ENCODE assay signal across 8 cellular contexts in genomic region chr17:40341808-40342574, GRCh38. TPM values are rescaled to one million over a fixed set of nuclear protein-coding genes. Genes with fewer than 3 reads are reported as not detected.
A peak's percentile ranks its signal among the peaks of the same experiment; 100 is the strongest.
DNase-seq lines count a peak whose midpoint lies in the region; ATAC-seq and TF ChIP-seq lines count a peak whose summit lies in the region.

No MANE protein-coding gene starts in this region.

- 0 to 4% (median 3%) methylated on average over 21 to 63 of the region's 63 CpGs for WGBS in heart left ventricle, 4 donors

- peak overlapping the region; percentile 88 to 99 (median 96) for H3K27ac ChIP-seq in heart left ventricle

- peaks cover 57% of the 10 kb centered on the region for H3K4me1 ChIP-seq in adipocyte (ENCODE audit: control insufficient read depth, insufficient read depth, low read length)
- peaks cover 14 to 88% (median 60%) of the 10 kb centered on the region in 12 donors for H3K4me1 ChIP-seq in heart left ventricle

- peaks cover 13% of the 10 kb centered on the region for H3K36me3 ChIP-seq in adipocyte (ENCODE audit: control insufficient read depth, insufficient read depth, low read length, severe bottlenecking)
- peaks cover 0 to 10% (median 0%) of the 10 kb centered on the region in 9 donors for H3K36me3 ChIP-seq in heart left ventricle

- H3K9ac ChIP-seq in adipocyte (ENCODE audit: low read length), result peak overlapping the region; percentile 94

- peak overlapping the region; percentile 54 for H3K27ac Mint-ChIP-seq in osteocyte (ENCODE audit: unreplicated experiment)

- intact Hi-C loops in heart left ventricle (cut with DNase I), result loop anchor here in 2 of 10 donors (1.0 kb wide), 2 partner anchors 10 to 25 kb away; no protein-coding TSS in a partner anchor

- peak overlapping the region; percentile 78 for H3K4me3 Mint-ChIP-seq in osteocyte (ENCODE audit: unreplicated experiment)

- TF ChIP-seq CTCF in heart left ventricle (IDR thresholded peaks at IDR 0.05), result no peak
- TF ChIP-seq CTCF in osteocyte (IDR thresholded peaks at IDR 0.05), result no peak

- no peaks in the 10 kb centered on the region for H3K9me3 ChIP-seq in adipocyte (ENCODE audit: control insufficient read depth, low read length)
- no peaks in the 10 kb centered on the region for H3K9me3 ChIP-seq in heart left ventricle

- ATAC-seq in heart left ventricle, result peak; percentile 27 to 68 (median 62)
- no peak for ATAC-seq in HG03460 (IDR thresholded peaks at IDR 0.05; ENCODE audit: unreplicated experiment)

- H3K36me3 Mint-ChIP-seq in osteocyte (ENCODE audit: unreplicated experiment), result peaks cover 11% of the 10 kb centered on the region

- H3K27me3 ChIP-seq in adipocyte (replicated peaks; ENCODE audit: control insufficient read depth, insufficient read depth, low read length), result no peaks in the 10 kb centered on the region
- H3K27me3 ChIP-seq in heart left ventricle, result no peaks in the 10 kb centered on the region

- no peak for TF ChIP-seq POLR2A in heart left ventricle (IDR thresholded peaks at IDR 0.05)

- H3K27me3 Mint-ChIP-seq in osteocyte (ENCODE audit: unreplicated experiment), result no peaks in the 10 kb centered on the region

- peaks cover 63% of the 10 kb centered on the region for H3K4me1 Mint-ChIP-seq in osteocyte (ENCODE audit: unreplicated experiment)

- H3K4me3 ChIP-seq in adipocyte (ENCODE audit: low read length), result peak overlapping the region; percentile 92
- H3K4me3 ChIP-seq in heart left ventricle, result peak overlapping the region; percentile 62 to 98 (median 82)

- DNase-seq in DMS79 treated with DMSO at 0.1 percent for 48 hours (lab: John Stamatoyannopoulos, UW), result peak; percentile 29
- peak; percentile 25 for DNase-seq in NCI-H1092 treated with DMSO at 0.1 percent for 48 hours (lab: John Stamatoyannopoulos, UW)
- peak; percentile 84 for DNase-seq in adipocyte (ENCODE audit: low read depth)
- DNase-seq in heart left ventricle, result peak; percentile 88 to 92 (median 90)
- no peak for DNase-seq in osteocyte (ENCODE audit: extremely low spot score, unreplicated experiment)
- DNase-seq in activated CD4-positive, CD25-positive, alpha-beta regulatory T cell treated with anti-CD3 and anti-CD28 coated beads, Interleukin-2, amount 50 U/mL, for 72 hours, result no peak
- no peak for DNase-seq in DMS 273 (lab: John Stamatoyannopoulos, UW; ENCODE audit: unreplicated experiment)

- H3K9me3 Mint-ChIP-seq in osteocyte (ENCODE audit: unreplicated experiment), result no peaks in the 10 kb centered on the region

RNA-seq across cellular contexts. Expression of gene GJD3, which starts 22.5 kb away (rescaled TPM):
- 1 to 10 TPM; 1.2 to 8.7 (median 2.2) TPM for total RNA-seq in heart left ventricle
- under 1 TPM; 0.30 to 0.35 TPM for polyA plus RNA-seq in heart left ventricle
- total RNA-seq in osteocyte, result 0.40 TPM in 1 of 2 replicates, not detected in the other

RNA-seq across cellular contexts. Expression of gene RARA, which starts 33.0 kb away (rescaled TPM):
- total RNA-seq in heart left ventricle (10 to 100 TPM; 14.1 to 41.4 (median 19.4) TPM), osteocyte (62.6 and 65.2 TPM in 2 replicates)
- 10 to 100 TPM; 15.5 to 22.0 TPM for polyA plus RNA-seq in heart left ventricle

RNA-seq across cellular contexts. Expression of gene CDC6, which starts 54.3 kb away (rescaled TPM):
- total RNA-seq in heart left ventricle (1 to 10 TPM in 2 of 9 donors, under 1 TPM in 7; 0.07 to 9.8 (median 0.69) TPM), osteocyte (6.7 and 10.8 TPM in 2 replicates)
- 1 to 10 TPM in 1 of 2 donors, under 1 TPM in 1; 0.34 to 2.8 TPM for polyA plus RNA-seq in heart left ventricle

Comparison
In these comparisons a context has a peak if more than half of its experiments do, and no peak if none do; other contexts are left out.
1. DNase-seq: peak in DMS79 treated with DMSO at 0.1 percent for 48 hours (single experiment), NCI-H1092 treated with DMSO at 0.1 percent for 48 hours (single experiment), adipocyte (single experiment) and heart left ventricle (5 of 5); none in osteocyte (single experiment), activated CD4-positive, CD25-positive, alpha-beta regulatory T cell treated with anti-CD3 and anti-CD28 coated beads, Interleukin-2, amount 50 U/mL, for 72 hours (single experiment) and DMS 273 (single experiment).